In the genomic region with DNA sequence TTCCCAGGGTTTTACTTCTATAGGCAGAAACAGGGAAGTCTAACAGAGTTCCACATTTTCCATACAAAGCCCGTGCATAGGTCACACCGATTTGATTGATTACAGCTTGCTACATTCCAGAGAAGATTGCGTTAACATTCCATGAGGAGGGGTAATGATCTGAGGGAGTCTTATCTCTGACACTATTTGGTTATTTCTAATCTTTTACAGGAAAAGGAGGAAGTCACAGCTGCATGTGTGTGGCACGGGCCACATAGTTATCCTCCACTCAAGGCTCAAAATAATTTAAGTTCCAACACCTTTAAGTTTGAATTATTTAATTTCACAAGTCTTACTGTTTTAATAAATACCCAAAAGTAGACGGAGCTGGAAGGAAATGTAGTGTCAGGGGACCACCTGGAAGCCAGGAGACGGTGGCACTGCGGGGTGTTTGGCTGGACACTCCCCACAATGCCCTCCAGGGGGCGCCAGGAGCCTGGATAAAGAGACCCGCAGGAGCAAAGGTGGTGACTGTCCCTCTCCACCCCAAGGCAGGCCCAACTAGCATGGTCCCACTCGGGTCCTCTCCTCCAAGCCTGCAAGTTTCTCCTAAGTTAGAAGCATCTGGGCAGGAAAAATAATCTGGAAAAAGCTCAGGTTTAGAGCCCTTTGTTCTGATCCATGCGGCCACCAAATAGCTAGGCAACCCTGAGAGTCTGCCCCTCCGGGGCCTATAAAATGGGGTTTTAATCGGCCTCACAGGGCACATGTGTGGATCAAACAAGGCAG, we compare ENCODE assay signal across 8 cellular contexts. TPM values are rescaled to one million over a fixed set of nuclear protein-coding genes. Genes with fewer than 3 reads are reported as not detected.
DNase-seq lines count a peak whose midpoint lies in the region; ATAC-seq and TF ChIP-seq lines count a peak whose summit lies in the region.

No MANE protein-coding gene starts in this region.

- H4K20me1 ChIP-seq in osteoblast (ENCODE audit: insufficient read depth, low read length), result no peaks in the 10 kb centered on the region

- H2AFZ ChIP-seq in osteoblast (ENCODE audit: low read length), result peak overlapping the region; percentile 22

- no peak overlapping the region for H3K4me2 ChIP-seq in osteoblast (ENCODE audit: insufficient read depth, low read length)

- peak overlapping the region in 3 of 4 donors; percentile 22 to 51 (median 47) for H3K27ac ChIP-seq in Peyer's patch
- H3K27ac ChIP-seq in osteoblast (ENCODE audit: low read depth, low read length), result no peak overlapping the region
- no peak overlapping the region for H3K27ac ChIP-seq in tibial nerve

- H3K36me3 ChIP-seq in Peyer's patch, result no peaks in the 10 kb centered on the region
- H3K36me3 ChIP-seq in osteoblast (ENCODE audit: insufficient read depth, low read length), result no peaks in the 10 kb centered on the region
- no peaks in the 10 kb centered on the region for H3K36me3 ChIP-seq in tibial nerve

- H3K79me2 ChIP-seq in osteoblast (ENCODE audit: insufficient read depth, low read length), result no peaks in the 10 kb centered on the region

- ATAC-seq in HG03045 (IDR thresholded peaks at IDR 0.05; ENCODE audit: unreplicated experiment), result no peak

- peaks cover 0 to 6% (median under 1%) of the 10 kb centered on the region in 4 donors for H3K4me1 ChIP-seq in Peyer's patch
- H3K4me1 ChIP-seq in osteoblast (ENCODE audit: insufficient read depth, low read length), result no peaks in the 10 kb centered on the region
- H3K4me1 ChIP-seq in tibial nerve, result peaks cover 0 to 6% (median 2%) of the 10 kb centered on the region in 4 donors

- H3K9me3 ChIP-seq in Peyer's patch (no peaks in the 10 kb centered on the region), osteoblast (ENCODE audit: low read depth, low read length) (no peaks in the 10 kb centered on the region), tibial nerve (no peaks in the 10 kb centered on the region)

- H3K4me3 ChIP-seq in Peyer's patch (no peak overlapping the region), osteoblast (ENCODE audit: insufficient read depth, low read length) (no peak overlapping the region), tibial nerve (no peak overlapping the region)

- TF ChIP-seq EP300 in tibial nerve (IDR thresholded peaks at IDR 0.05), result no peak

- peak; percentile 60 to 98 (median 92) for TF ChIP-seq CTCF in Peyer's patch (IDR thresholded peaks at IDR 0.05)
- TF ChIP-seq CTCF in osteoblast (IDR thresholded peaks at IDR 0.05; ENCODE audit: extremely low read depth, low read depth, low read length), result peak; percentile 93
- peak; percentile 73 to 92 (median 86) for TF ChIP-seq CTCF in tibial nerve (IDR thresholded peaks at IDR 0.05)

- WGBS in tibial nerve, 2 donors, result 26 to 29% methylated on average over 13 of the region's 13 CpGs

- TF ChIP-seq POLR2A in Peyer's patch (IDR thresholded peaks at IDR 0.05) (peak in 1 of 2 donors; percentile 28), tibial nerve (IDR thresholded peaks at IDR 0.05) (no peak)

- DNase-seq in COLO668 (lab: John Stamatoyannopoulos, UW; ENCODE audit: unreplicated experiment) (peak; percentile 67), HuH-7 (ENCODE audit: low spot score) (peak; percentile 87), Peyer's patch (peak; percentile 74 to 92 (median 90)), fibroblast of peridontal ligament (ENCODE audit: extremely low read depth) (peak; percentile 43), osteoblast (ENCODE audit: insufficient read length, low spot score, missing footprints) (peak; percentile 83), tibial nerve (ENCODE audit: low spot score in 2 of 2) (peak; percentile 62 to 84)
- DNase-seq in activated T-cell treated with anti-CD3 and anti-CD28 coated beads, Interleukin-2, amount 50 U/mL, for 48 hours, result peak; percentile 89 to 90

- H3K27me3 ChIP-seq in Peyer's patch (no peaks in the 10 kb centered on the region), osteoblast (ENCODE audit: insufficient read depth, low read length) (no peaks in the 10 kb centered on the region), tibial nerve (no peaks in the 10 kb centered on the region)

RNA-seq across cellular contexts. Expression of a gene that starts 20.2 kb away (rescaled TPM):
- total RNA-seq in Peyer's patch (1,000 to 10,000 TPM; 1,046 to 2,452 (median 2,098) TPM), osteoblast (2.9 and 5.1 TPM in 2 replicates), tibial nerve (10 to 100 TPM in 2 of 4 donors, 1 to 10 TPM in 1, under 1 TPM in 1; 0.20 to 19.7 (median 10.2) TPM)

RNA-seq across cellular contexts. Expression of a gene that starts 35.9 kb away (rescaled TPM):
- total RNA-seq in Peyer's patch (not detected), osteoblast (not detected in 2 replicates), tibial nerve (10 to 100 TPM in 1 of 4 donors, not detected in 3; 10.8 TPM)

RNA-seq across cellular contexts. Expression of a gene that starts 50.6 kb away (rescaled TPM):
- total RNA-seq in Peyer's patch (not detected), osteoblast (not detected in 2 replicates), tibial nerve (1 to 10 TPM in 1 of 4 donors, not detected in 3; 3.9 TPM)

Comparison
In these comparisons a context has a peak if more than half of its experiments do, and no peak if none do; other contexts are left out.
1. H3K27ac ChIP-seq: peak in Peyer's patch (3 of 4); none in osteoblast (single experiment) and tibial nerve (0 of 4).
2. RNA of a gene that starts 20.2 kb away (total RNA-seq): 1,046 to 2,452 TPM in Peyer's patch; 0.20 to 19.7 TPM in tibial nerve and 2.9 to 5.1 TPM in osteoblast; every median in the first group is over 10 times any median in the second.
3. Peak in every context shown above with its lines, with median percentiles within 50 percentile points of each other: DNase-seq and CTCF ChIP-seq.